11 cellular contexts compared by ENCODE assay signal in the genomic region with DNA sequence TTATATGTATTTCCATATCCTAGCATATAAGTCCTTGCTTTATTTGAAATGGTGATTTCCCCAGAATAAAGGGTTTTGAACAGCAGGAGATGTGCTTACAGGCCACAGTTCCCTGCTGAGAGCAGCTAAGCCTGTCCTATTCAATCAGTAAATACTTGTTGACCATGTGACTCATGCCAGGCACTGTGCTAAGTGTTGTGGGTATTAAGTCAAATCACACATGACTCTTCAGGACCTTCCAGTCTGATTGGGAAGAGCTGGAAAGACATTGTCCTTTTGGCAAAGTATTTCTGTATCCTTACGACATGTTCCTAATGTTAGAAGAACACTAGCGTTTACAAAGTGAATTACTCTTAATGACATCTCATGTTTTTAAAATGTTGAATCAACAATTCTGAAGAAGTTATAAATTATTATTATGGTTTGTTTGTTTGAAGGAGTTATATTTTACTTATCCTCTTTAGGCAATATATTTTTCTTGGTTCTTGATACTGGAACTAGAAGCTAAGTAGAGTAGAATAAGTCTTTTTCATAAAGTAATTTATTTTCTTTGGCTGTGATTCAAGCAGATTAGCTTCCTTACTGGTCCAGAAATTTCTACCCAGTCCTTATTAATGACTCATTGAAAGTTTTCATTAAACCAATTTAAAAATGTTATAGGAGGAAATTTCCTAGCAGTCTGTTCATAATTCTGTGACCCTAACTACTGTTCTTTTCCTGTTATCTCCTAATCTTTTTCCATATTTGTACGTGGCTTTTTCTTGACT.
A peak's percentile ranks its signal among the peaks of the same experiment; 100 is the strongest.
DNase-seq lines count a peak whose midpoint lies in the region; ATAC-seq and TF ChIP-seq lines count a peak whose summit lies in the region.
"Had no signal": no experiment of that assay in that cellular context is flagged by ENCODE, and none has a peak within 500 bp of the region (broad histone marks: within the 10 kb centered on the region; RNA-seq: fewer than 3 reads in every experiment).

No MANE protein-coding gene starts in this region.

- H3K9ac ChIP-seq in HCT116 (ENCODE audit: low read length) = no peak overlapping the region
- no peak overlapping the region for H3K9ac ChIP-seq in PC-3 (ENCODE audit: low read length)

- POLR2A ChIA-PET in HCT116 (lab: Charles Lee) (interaction anchor here (1.1 kb wide), 1 partner anchor 103 kb away, joined by 4 read pairs; a partner anchor contains a TSS), PC-3 (lab: Charles Lee; ENCODE audit: unreplicated experiment) (interaction anchor here (0.6 kb wide), 2 partner anchors 101 to 102 kb away, joined by 3 to 8 read pairs; no protein-coding TSS in a partner anchor)

- no peaks in the 10 kb centered on the region for H3K9me2 ChIP-seq in HCT116 (ENCODE audit: insufficient read depth)
- no peaks in the 10 kb centered on the region for H3K9me2 ChIP-seq in PC-3 (replicated peaks; ENCODE audit: low read length)

- ATAC-seq in HCT116 (peak; percentile 71), PC-3 (peak; percentile 75), foreskin keratinocyte (peak; percentile 19), gastrocnemius medialis (no peak)

- H3K27ac ChIP-seq in HCT116 (ENCODE audit: low read depth, low read length) (no peak overlapping the region), PC-3 (ENCODE audit: low read length) (no peak overlapping the region), foreskin keratinocyte (no peak overlapping the region), gastrocnemius medialis (no peak overlapping the region)

- TF ChIP-seq POLR2A in HCT116 (IDR thresholded peaks at IDR 0.05; ENCODE audit: borderline replicate concordance, extremely low read depth, insufficient read depth, insufficient read length) (no peak), gastrocnemius medialis (IDR thresholded peaks at IDR 0.05) (no peak)

- H2AFZ ChIP-seq in HCT116 (ENCODE audit: low read depth, low read length, poor library complexity, severe bottlenecking) = no peak overlapping the region
- no peak overlapping the region for H2AFZ ChIP-seq in PC-3 (ENCODE audit: low read length)

- RAD21 ChIA-PET in HCT116 (lab: Charles Lee; ENCODE audit: low non-redundant PET in 1 of 2, low total read pairs in 2 of 2, uncharacterized antibody in 2 of 2, unreplicated experiment in 2 of 2) = no interaction called here

- in situ Hi-C loops in gastrocnemius medialis (cut with MboI; ENCODE audit: low sequenced_read_pairs in 4 of 4) = no loop called here

- H3K79me2 ChIP-seq in HCT116 (ENCODE audit: insufficient read depth, low read length) (no peaks in the 10 kb centered on the region), PC-3 (ENCODE audit: low read length) (no peaks in the 10 kb centered on the region)

- DNase-seq in HCT116 (ENCODE audit: low read depth, low spot score) = no peak
- DNase-seq in PC-3 = peak; percentile 56
- peak in 1 of 2 donors; percentile 22 for DNase-seq in foreskin keratinocyte
- peak; percentile 85 for DNase-seq in retinal pigment epithelial cell (ENCODE audit: low read depth)
- no peak for DNase-seq in dedifferentiated amniotic fluid mesenchymal stem cell (ENCODE audit: extremely low spot score)
- no peak for DNase-seq in HuH-7 (ENCODE audit: low spot score)
- DNase-seq in gastrocnemius medialis = no peak
- no peak for DNase-seq in LoVo (ENCODE audit: low spot score)
- DNase-seq: activated effector memory CD4-positive, alpha-beta T cell treated with anti-CD3 and anti-CD28 coated beads, Interleukin-2, amount 50 U/mL, for 16 hours; kidney glomerular epithelial cell; T-helper 1 cell had no signal

- H3F3A ChIP-seq in PC-3 (ENCODE audit: low read length, unreplicated experiment) = no peaks in the 10 kb centered on the region

- intact Hi-C loops in HCT116 (cut with micrococcal nuclease) = no loop called here
- intact Hi-C loops in PC-3 (cut with micrococcal nuclease) = no loop called here
- intact Hi-C loops in gastrocnemius medialis (cut with DNase I; ENCODE audit: low total_unique reads) = no loop called here

- H3K4me1 ChIP-seq in HCT116 (ENCODE audit: control insufficient read depth in 1 of 2, insufficient read depth in 2 of 2, low read length in 2 of 2) (no peaks in the 10 kb centered on the region), PC-3 (ENCODE audit: insufficient read depth, low read length) (peaks cover 9% of the 10 kb centered on the region), foreskin keratinocyte (no peaks in the 10 kb centered on the region), gastrocnemius medialis (no peaks in the 10 kb centered on the region)

- BruUV-seq in HCT116 (replicated peaks; lab: Mats Ljungman, UMichigan) (no TSS peak), PC-3 (replicated peaks; lab: Mats Ljungman, UMichigan) (no TSS peak)

- CTCF ChIA-PET in HCT116 (lab: Charles Lee) (interaction anchor here (1.0 kb wide), 1 partner anchor 19 kb away, joined by 4 read pairs; no protein-coding TSS in a partner anchor), PC-3 (lab: Charles Lee) (interaction anchor here (0.5 kb wide), 1 partner anchor 25 kb away, joined by 3 read pairs; no protein-coding TSS in a partner anchor)

- H3K4me2 ChIP-seq in HCT116 (ENCODE audit: low read length) (no peak overlapping the region), PC-3 (ENCODE audit: low read length) (no peak overlapping the region)

- H3K36me3 ChIP-seq in HCT116 (ENCODE audit: control insufficient read depth in 1 of 2, insufficient read depth in 2 of 2, low read length in 2 of 2) (peaks cover 5 to 11% of the 10 kb centered on the region in 2 experiments; a peak in 3 of 4 replicates), PC-3 (ENCODE audit: low read depth, low read length) (peaks cover 17% of the 10 kb centered on the region), gastrocnemius medialis (peaks cover 0 to 73% of the 10 kb centered on the region in 2 donors)

- no peak for TF ChIP-seq RAD21 in HCT116 (IDR thresholded peaks at IDR 0.05; ENCODE audit: low read depth)

- H3K9me3 ChIP-seq in HCT116 (ENCODE audit: control insufficient read depth in 1 of 2, insufficient read depth in 1 of 2, low read depth in 1 of 2, low read length in 2 of 2) (no peaks in the 10 kb centered on the region), PC-3 (ENCODE audit: low read length) (no peaks in the 10 kb centered on the region), gastrocnemius medialis (no peaks in the 10 kb centered on the region)

- H4K20me1 ChIP-seq in HCT116 (ENCODE audit: insufficient read depth) (no peaks in the 10 kb centered on the region), PC-3 (ENCODE audit: low read length) (no peaks in the 10 kb centered on the region)

- no peak overlapping the region for H3K4me3 ChIP-seq in HCT116 (replicated peaks in 1 of 2; ENCODE audit: low read depth in 1 of 2, low read length in 2 of 2)
- H3K4me3 ChIP-seq in PC-3 (ENCODE audit: low read length) = no peak overlapping the region
- no peak overlapping the region for H3K4me3 ChIP-seq in retinal pigment epithelial cell (ENCODE audit: low read length)
- H3K4me3 ChIP-seq in gastrocnemius medialis = no peak overlapping the region

- H3K27me3 ChIP-seq in HCT116 (ENCODE audit: insufficient read depth, low read length) (no peaks in the 10 kb centered on the region), PC-3 (ENCODE audit: low read length) (no peaks in the 10 kb centered on the region), foreskin keratinocyte (no peaks in the 10 kb centered on the region), gastrocnemius medialis (no peaks in the 10 kb centered on the region)

- TF ChIP-seq CTCF in HCT116 (IDR thresholded peaks at IDR 0.05 in 2 of 3, conservative IDR thresholded peaks at IDR 0.05 in 1 of 3; ENCODE audit: borderline replicate concordance in 1 of 3, insufficient read depth in 1 of 3, low read depth in 2 of 3, low read length in 2 of 3) = no peak
- no peak for TF ChIP-seq CTCF in PC-3 (conservative IDR thresholded peaks at IDR 0.05; ENCODE audit: low read depth, low read length)
- no peak for TF ChIP-seq CTCF in foreskin keratinocyte (conservative IDR thresholded peaks at IDR 0.05)
- TF ChIP-seq CTCF in retinal pigment epithelial cell (conservative IDR thresholded peaks at IDR 0.05; ENCODE audit: low read depth, low read length) = no peak
- no peak for TF ChIP-seq CTCF in gastrocnemius medialis (IDR thresholded peaks at IDR 0.05 in 4 of 5, conservative IDR thresholded peaks at IDR 0.05 in 1 of 5)

TF ChIP-seq in HCT116, 20 proteins besides CTCF, POLR2A, EP300 and RAD21:
- TF ChIP-seq ELF1 (IDR thresholded peaks at IDR 0.05; ENCODE audit: borderline replicate concordance, low read depth) = no peak
- no peak for TF ChIP-seq TCF7L2 (IDR thresholded peaks at IDR 0.05; ENCODE audit: borderline replicate concordance, extremely low read depth, insufficient read depth, insufficient read length)
- TF ChIP-seq JUND (IDR thresholded peaks at IDR 0.05) = no peak
- TF ChIP-seq EGR1 (IDR thresholded peaks at IDR 0.05; ENCODE audit: low read depth) = no peak
- TF ChIP-seq POLR2AphosphoS5 (IDR thresholded peaks at IDR 0.05; ENCODE audit: low read depth, low read length) = no peak
- no peak for TF ChIP-seq CEBPB (IDR thresholded peaks at IDR 0.05; ENCODE audit: low read depth)
TF ChIP-seq in HCT116: peak in this region for 0.

Comparison
In these comparisons a context has a peak if more than half of its experiments do, and no peak if none do; other contexts are left out.
1. ATAC-seq: peak in HCT116 (single experiment), PC-3 (single experiment) and foreskin keratinocyte (single experiment); none in gastrocnemius medialis (0 of 2).
2. DNase-seq: peak in PC-3 (single experiment) and retinal pigment epithelial cell (single experiment); none in HCT116 (single experiment), dedifferentiated amniotic fluid mesenchymal stem cell (single experiment), HuH-7 (single experiment), gastrocnemius medialis (0 of 2) and LoVo (single experiment).